ENCODE assay signal across 8 cellular contexts in the genomic region with DNA sequence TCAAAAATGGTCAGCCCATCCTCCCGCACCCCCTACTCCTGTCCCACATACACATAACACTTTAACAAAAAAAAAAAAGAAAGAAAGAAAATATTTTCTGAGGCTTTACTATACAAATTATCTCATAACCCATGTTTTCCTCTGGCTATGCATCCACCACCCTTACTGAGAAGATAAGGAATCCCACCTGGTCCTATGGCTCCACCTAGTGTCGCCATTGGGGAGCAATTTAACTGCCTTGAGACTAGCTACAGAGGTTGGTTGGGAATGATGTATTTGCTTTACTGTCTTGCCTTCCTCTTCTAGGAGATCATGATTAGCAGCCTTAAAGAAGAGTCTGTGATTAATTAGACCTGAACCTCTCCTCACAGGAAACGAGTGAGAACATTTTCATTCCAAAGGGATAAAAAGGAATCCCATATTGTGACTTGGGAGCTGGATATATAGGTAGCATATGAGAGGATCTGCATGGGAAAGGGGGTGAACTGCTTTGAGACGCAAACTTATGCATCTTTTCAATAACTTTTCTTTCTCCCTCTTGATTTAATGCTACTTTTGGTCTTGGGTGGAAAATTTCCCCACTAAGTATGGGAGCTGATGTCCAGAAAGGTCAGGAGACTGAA.
A peak's percentile ranks its signal among the peaks of the same experiment; 100 is the strongest.
DNase-seq lines count a peak whose midpoint lies in the region; ATAC-seq, FAIRE-seq and TF ChIP-seq lines count a peak whose summit lies in the region.

No MANE protein-coding gene starts in this region.

- no peaks in the 10 kb centered on the region for H3K9me3 ChIP-seq in CD8-positive, alpha-beta T cell (ENCODE audit: low read length)
- no peaks in the 10 kb centered on the region for H3K9me3 ChIP-seq in left lung

- peak; percentile 84 for TF ChIP-seq CTCF in CD8-positive, alpha-beta T cell (IDR thresholded peaks at IDR 0.05)
- TF ChIP-seq CTCF in left lung (IDR thresholded peaks at IDR 0.05): peak; percentile 77 to 88

- peak; percentile 74 for FAIRE-seq in colon (lab: Jason Lieb, UNC)

- CTCF ChIA-PET in CD8-positive, alpha-beta T cell (lab: Charles Lee): interaction anchor here (0.7 to 2.9 kb wide), 17 partner anchors 9 to 884 kb away, joined by 3 to 18 read pairs (median 4); partner anchors contain the start of gene ZNF131

- no peak overlapping the region for H3K27ac ChIP-seq in CD8-positive, alpha-beta T cell (ENCODE audit: low read depth, low read length)
- no peak overlapping the region for H3K27ac ChIP-seq in left lung

- peak; percentile 31 to 69 (median 56) for DNase-seq in CD8-positive, alpha-beta T cell
- DNase-seq in NCI-H345 (lab: John Stamatoyannopoulos, UW) (peak; percentile 71), left lung (peak in 1 of 2 donors; percentile 74)
- peak; percentile 51 for DNase-seq in activated CD4-positive, CD25-positive, alpha-beta regulatory T cell treated with anti-CD3 and anti-CD28 coated beads, Interleukin-2, amount 50 U/mL, for 72 hours
- peak; percentile 27 to 58 (median 42) for DNase-seq in stimulated activated CD4-positive, alpha-beta T cell treated with anti-CD3 and anti-CD28 coated beads, TNF-alpha, amount 100 ng/mL, for 24 hours (ENCODE audit: low read depth in 3 of 3)

- H3K4me3 Mint-ChIP-seq in CD8-positive, alpha-beta T cell: no peak overlapping the region

- no peaks in the 10 kb centered on the region for H3K9me3 Mint-ChIP-seq in CD8-positive, alpha-beta T cell

- intact Hi-C loops in CD8-positive, alpha-beta T cell (cut with DNase I, micrococcal nuclease): loop anchor here (2.0 to 10.0 kb wide), 5 partner anchors 307 to 1033 kb away; no protein-coding TSS in a partner anchor
- intact Hi-C loops in left lung (cut with DNase I): no loop called here

- peaks cover 7% of the 10 kb centered on the region for H3K27me3 Mint-ChIP-seq in CD8-positive, alpha-beta T cell (ENCODE audit: low read depth)

- peak; percentile 79 for ATAC-seq in CD8-positive, alpha-beta T cell
- ATAC-seq in GM19324 (IDR thresholded peaks at IDR 0.05; ENCODE audit: low FRiP score, unreplicated experiment) (peak; percentile 82), HG03354 (IDR thresholded peaks at IDR 0.05; ENCODE audit: poor library complexity, severe bottlenecking, unreplicated experiment) (peak; percentile 93), left lung (peak; percentile 99)

- H3K36me3 Mint-ChIP-seq in CD8-positive, alpha-beta T cell: no peaks in the 10 kb centered on the region

- H3K4me3 ChIP-seq in CD8-positive, alpha-beta T cell (ENCODE audit: low read depth, low read length): no peak overlapping the region
- no peak overlapping the region for H3K4me3 ChIP-seq in left lung

- no peaks in the 10 kb centered on the region for H3K4me1 Mint-ChIP-seq in CD8-positive, alpha-beta T cell (ENCODE audit: low read depth)

- H3K27ac Mint-ChIP-seq in CD8-positive, alpha-beta T cell: no peak overlapping the region

- no peaks in the 10 kb centered on the region for H3K4me1 ChIP-seq in CD8-positive, alpha-beta T cell (ENCODE audit: insufficient read depth, low read length)
- H3K4me1 ChIP-seq in left lung: no peaks in the 10 kb centered on the region

- no peaks in the 10 kb centered on the region for H3K36me3 ChIP-seq in CD8-positive, alpha-beta T cell (ENCODE audit: insufficient read depth, low read length)
- H3K36me3 ChIP-seq in left lung: no peaks in the 10 kb centered on the region

- POLR2A ChIA-PET in CD8-positive, alpha-beta T cell (lab: Charles Lee): interaction anchor here (0.6 to 0.7 kb wide), 3 partner anchors 16 to 1007 kb away, joined by 3 to 7 read pairs (median 4); no protein-coding TSS in a partner anchor

- H3K27me3 ChIP-seq in CD8-positive, alpha-beta T cell (ENCODE audit: insufficient read depth, low read length): no peaks in the 10 kb centered on the region
- no peaks in the 10 kb centered on the region for H3K27me3 ChIP-seq in left lung

Comparison
In these comparisons a context has a peak if more than half of its experiments do, and no peak if none do; other contexts are left out.
1. intact Hi-C loops: an anchor here in CD8-positive, alpha-beta T cell (2.0 to 10.0 kb wide); none called in left lung.